1 cellular context compared by ENCODE assay signal in the genomic region with DNA sequence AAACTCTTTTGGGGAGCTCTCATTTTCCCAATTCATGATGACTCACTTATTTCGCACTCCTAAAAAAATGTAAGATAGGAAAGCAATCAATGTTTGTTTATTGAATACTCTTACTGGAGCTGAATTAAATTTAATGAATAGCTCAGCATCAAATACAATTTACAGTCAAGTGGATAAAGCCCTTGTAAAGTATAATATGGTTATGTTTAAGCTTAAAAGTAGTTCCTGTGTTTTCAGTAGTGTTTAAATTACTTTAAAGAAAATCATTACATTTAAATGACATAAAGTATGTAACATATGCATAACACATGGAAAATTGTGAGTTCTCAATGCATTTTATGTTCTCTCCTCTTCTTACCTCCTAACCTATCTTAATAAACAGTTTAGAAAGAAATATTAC.
TF ChIP-seq lines count a peak whose summit lies in the region.

A gene with protein sequence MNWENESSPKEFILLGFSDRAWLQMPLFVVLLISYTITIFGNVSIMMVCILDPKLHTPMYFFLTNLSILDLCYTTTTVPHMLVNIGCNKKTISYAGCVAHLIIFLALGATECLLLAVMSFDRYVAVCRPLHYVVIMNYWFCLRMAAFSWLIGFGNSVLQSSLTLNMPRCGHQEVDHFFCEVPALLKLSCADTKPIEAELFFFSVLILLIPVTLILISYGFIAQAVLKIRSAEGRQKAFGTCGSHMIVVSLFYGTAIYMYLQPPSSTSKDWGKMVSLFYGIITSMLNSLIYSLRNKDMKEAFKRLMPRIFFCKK (minus strand): TSS at position 101 of the 400 bp plus-strand sequence. CDS start 65 bp downstream, at position 36.

TF ChIP-seq in H1, 55 proteins besides CTCF, POLR2A, EP300 and RAD21:
- TF ChIP-seq RNF2 (IDR thresholded peaks at IDR 0.05; ENCODE audit: borderline replicate concordance, low read depth, low read length, missing control alignments, poor library complexity, severe bottlenecking) (no peak), ASH2L (IDR thresholded peaks at IDR 0.05; ENCODE audit: low read length) (no peak), EZH2 (IDR thresholded peaks at IDR 0.05; ENCODE audit: low read depth, low read length, severe bottlenecking) (no peak), TAF1 (IDR thresholded peaks at IDR 0.05; ENCODE audit: low read depth, low read length) (no peak), CBX5 (IDR thresholded peaks at IDR 0.05; ENCODE audit: low read depth, low read length) (no peak), YY1 (IDR thresholded peaks at IDR 0.05; ENCODE audit: low read depth, low read length) (no peak), SRF (IDR thresholded peaks at IDR 0.05; ENCODE audit: low read depth, low read length) (no peak)
